ENCODE assay signal across 27 cellular contexts in the genomic region with DNA sequence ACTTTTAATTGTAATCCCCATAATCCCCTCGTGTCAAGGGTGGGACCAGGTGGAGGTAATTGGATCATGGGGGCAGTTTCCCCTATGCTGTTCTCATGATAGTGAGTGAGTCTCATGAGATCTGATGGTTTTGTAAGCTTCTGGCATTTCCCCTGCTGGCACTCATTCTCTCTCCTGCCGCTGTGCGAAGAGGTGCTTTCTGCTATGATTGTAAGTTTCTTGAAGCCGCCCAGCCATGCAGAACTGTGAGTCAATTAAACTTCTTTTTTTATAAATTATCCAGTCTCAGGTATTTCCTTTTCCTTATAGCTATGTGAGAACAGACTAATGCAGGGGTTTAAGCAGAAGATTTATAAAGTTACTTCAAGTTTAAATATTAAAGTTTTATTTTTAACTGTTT.
"Had no signal": no experiment of that assay in that cellular context is flagged by ENCODE, and none has a peak within 500 bp of the region (broad histone marks: within the 10 kb centered on the region; RNA-seq: fewer than 3 reads in every experiment).

No MANE protein-coding gene starts in this region.

- H3K27me3 Mint-ChIP-seq: stimulated activated naive B cell treated with anti-CD40 and anti-IgM and Interleukin-4, amounts not matched to agents 10 μg/mL and 1 μg/mL and 100 μg/mL, for 72 hours had no signal

- H3K27ac ChIP-seq: neutrophil, pancreas, prostate gland, right lobe of liver, sigmoid colon, stomach, thoracic aorta, tibial artery, transverse colon, upper lobe of right lung, uterus had no signal

- ATAC-seq: naive thymus-derived CD8-positive, alpha-beta T cell; natural killer cell treated with Interleukin-12 subunit alpha and Interleukin-12 subunit beta and Interleukin-15 and Interleukin-18, amount 100 ng/mL, for 72 hours; pancreas; right cardiac atrium; right lobe of liver; stimulated activated effector memory CD8-positive, alpha-beta T cell treated with anti-CD3 and anti-CD28 coated beads, Interleukin-12 subunit alpha, Interleukin-12 subunit beta, amount 100 ng/mL, for 72 hours; stimulated activated naive B cell treated with anti-CD40 and anti-IgM and Interleukin-4, amounts not matched to agents 10 μg/mL and 1 μg/mL and 100 μg/mL, for 72 hours; upper lobe of right lung had no signal

- H3K4me1 ChIP-seq: pancreas, prostate gland, right lobe of liver, sigmoid colon, stomach, transverse colon, upper lobe of right lung, uterus had no signal

- DNase-seq: naive thymus-derived CD8-positive, alpha-beta T cell; nephron progenitor cell; nucleus accumbens; pancreas; right cardiac atrium; right lobe of liver; sigmoid colon; small intestine; stimulated activated CD4-positive, alpha-beta T cell treated with anti-CD3 and anti-CD28 coated beads, Interleukin-15, amount 100 ng/mL, for 24 hours; stimulated activated CD4-positive, alpha-beta T cell treated with anti-CD3 and anti-CD28 coated beads, Interleukin-2, amount 100 ng/mL, for 24 hours; stimulated activated CD4-positive, alpha-beta T cell treated with anti-CD3 and anti-CD28 coated beads, Interleukin-2, amount 100 ng/mL, for 48 hours; stimulated activated CD4-positive, alpha-beta T cell treated with anti-CD3 and anti-CD28 coated beads, Interleukin-4, amount 100 ng/mL, for 24 hours; stimulated activated naive B cell treated with anti-CD40 and anti-IgM and Interleukin-4, amounts not matched to agents 10 μg/mL and 1 μg/mL and 100 μg/mL, for 72 hours; stimulated activated naive CD4-positive, alpha-beta T cell treated with Interleukin-2 at 50 U/mL for 16 hours; stomach; tibial artery; transverse colon; upper lobe of right lung; uterus had no signal

- H3K27ac Mint-ChIP-seq: naive thymus-derived CD8-positive, alpha-beta T cell; natural killer cell treated with Interleukin-12 subunit alpha and Interleukin-12 subunit beta and Interleukin-15 and Interleukin-18, amount 100 ng/mL, for 72 hours; nephron progenitor cell; stimulated activated effector memory CD8-positive, alpha-beta T cell treated with anti-CD3 and anti-CD28 coated beads, Interleukin-12 subunit alpha, Interleukin-12 subunit beta, amount 100 ng/mL, for 72 hours; stimulated activated naive B cell treated with anti-CD40 and anti-IgM and Interleukin-4, amounts not matched to agents 10 μg/mL and 1 μg/mL and 100 μg/mL, for 72 hours; stimulated activated naive CD8-positive, alpha-beta T cell treated with anti-CD3 and anti-CD28 coated beads, Interleukin-15, Interleukin-2, amounts not matched to agents 100 ng/mL and 50 ng/mL, for 24 hours; type B pancreatic cell had no signal

- H3K36me3 Mint-ChIP-seq: naive thymus-derived CD8-positive, alpha-beta T cell; stimulated activated effector memory CD8-positive, alpha-beta T cell treated with anti-CD3 and anti-CD28 coated beads, Interleukin-12 subunit alpha, Interleukin-12 subunit beta, amount 100 ng/mL, for 72 hours; stimulated activated naive B cell treated with anti-CD40 and anti-IgM and Interleukin-4, amounts not matched to agents 10 μg/mL and 1 μg/mL and 100 μg/mL, for 72 hours; type B pancreatic cell had no signal

- H3K4me3 Mint-ChIP-seq: naive thymus-derived CD8-positive, alpha-beta T cell; natural killer cell treated with Interleukin-12 subunit alpha and Interleukin-12 subunit beta and Interleukin-15 and Interleukin-18, amount 100 ng/mL, for 72 hours; nephron progenitor cell; neural crest cell; stimulated activated effector memory CD8-positive, alpha-beta T cell treated with anti-CD3 and anti-CD28 coated beads, Interleukin-12 subunit alpha, Interleukin-12 subunit beta, amount 100 ng/mL, for 72 hours; stimulated activated naive B cell treated with anti-CD40 and anti-IgM and Interleukin-4, amounts not matched to agents 10 μg/mL and 1 μg/mL and 100 μg/mL, for 72 hours; stimulated activated naive CD8-positive, alpha-beta T cell treated with anti-CD3 and anti-CD28 coated beads, Interleukin-15, Interleukin-2, amounts not matched to agents 100 ng/mL and 50 ng/mL, for 24 hours; type B pancreatic cell had no signal

- H3K27me3 ChIP-seq: neutrophil, pancreas, right lobe of liver, sigmoid colon, stomach, tibial artery, transverse colon, upper lobe of right lung, uterus had no signal

- H3K36me3 ChIP-seq: neutrophil, pancreas, prostate gland, right lobe of liver, sigmoid colon, stomach, thoracic aorta, tibial artery, transverse colon, upper lobe of right lung, uterus had no signal

- H3K4me3 ChIP-seq: pancreas, prostate gland, right lobe of liver, sigmoid colon, stomach, thoracic aorta, tibial artery, transverse colon, upper lobe of right lung, uterus had no signal

- H3K9me3 Mint-ChIP-seq: natural killer cell treated with Interleukin-12 subunit alpha and Interleukin-12 subunit beta and Interleukin-15 and Interleukin-18, amount 100 ng/mL, for 72 hours; stimulated activated effector memory CD8-positive, alpha-beta T cell treated with anti-CD3 and anti-CD28 coated beads, Interleukin-12 subunit alpha, Interleukin-12 subunit beta, amount 100 ng/mL, for 72 hours; stimulated activated naive CD8-positive, alpha-beta T cell treated with anti-CD3 and anti-CD28 coated beads, Interleukin-15, Interleukin-2, amounts not matched to agents 100 ng/mL and 50 ng/mL, for 24 hours had no signal

- H3K4me1 Mint-ChIP-seq: naive thymus-derived CD8-positive, alpha-beta T cell; neural crest cell; stimulated activated effector memory CD8-positive, alpha-beta T cell treated with anti-CD3 and anti-CD28 coated beads, Interleukin-12 subunit alpha, Interleukin-12 subunit beta, amount 100 ng/mL, for 72 hours; stimulated activated naive B cell treated with anti-CD40 and anti-IgM and Interleukin-4, amounts not matched to agents 10 μg/mL and 1 μg/mL and 100 μg/mL, for 72 hours had no signal

- H3K9me3 ChIP-seq: neutrophil, pancreas, prostate gland, right lobe of liver, sigmoid colon, stomach, thoracic aorta, tibial artery, transverse colon, upper lobe of right lung, uterus had no signal
